ENCODE assay signal across 11 cellular contexts in genomic region chr10:15166325-15166724, GRCh38. TPM values are rescaled to one million over a fixed set of nuclear protein-coding genes. Genes with fewer than 3 reads are reported as not detected.
A peak's percentile ranks its signal among the peaks of the same experiment; 100 is the strongest.
DNase-seq lines count a peak whose midpoint lies in the region; ATAC-seq and TF ChIP-seq lines count a peak whose summit lies in the region.
"Had no signal": no experiment of that assay in that cellular context is flagged by ENCODE, and none has a peak within 500 bp of the region (broad histone marks: within the 10 kb centered on the region; RNA-seq: fewer than 3 reads in every experiment).

No MANE protein-coding gene starts in this region.

- H3K36me3 ChIP-seq in CD4-positive, alpha-beta memory T cell (ENCODE audit: insufficient read depth, low read length), result no peaks in the 10 kb centered on the region
- H3K36me3 ChIP-seq: vagina had no signal

- in situ Hi-C loops in astrocyte of the spinal cord (cut with HindIII; ENCODE audit: low sequenced_read_pairs), result no loop called here

- intact Hi-C loops in CD4-positive, alpha-beta memory T cell (cut with micrococcal nuclease), result loop anchor here (5.0 to 10.0 kb wide), 2 partner anchors 86 to 1382 kb away; no protein-coding TSS in a partner anchor

- no peak for ATAC-seq in naive thymus-derived CD8-positive, alpha-beta T cell
- no peak for ATAC-seq in GM18520 (IDR thresholded peaks at IDR 0.05; ENCODE audit: unreplicated experiment)

- H3K27ac Mint-ChIP-seq in CD4-positive, alpha-beta memory T cell, result peak overlapping the region in 3 of 7 donors; percentile 49 to 86 (median 50)
- H3K27ac Mint-ChIP-seq in naive thymus-derived CD8-positive, alpha-beta T cell, result peak overlapping the region in 6 of 10 donors; percentile 33 to 90 (median 58)

- H3K4me3 Mint-ChIP-seq in CD4-positive, alpha-beta memory T cell, result peak overlapping the region; percentile 93 to 98 (median 96)
- peak overlapping the region; percentile 85 to 99 (median 92) for H3K4me3 Mint-ChIP-seq in naive thymus-derived CD8-positive, alpha-beta T cell

- no peaks in the 10 kb centered on the region for H3K9me3 Mint-ChIP-seq in CD4-positive, alpha-beta memory T cell
- H3K9me3 Mint-ChIP-seq in naive thymus-derived CD8-positive, alpha-beta T cell, result no peaks in the 10 kb centered on the region

- CTCF ChIA-PET in CD4-positive, alpha-beta memory T cell (lab: Charles Lee; ENCODE audit: partially characterized antibody), result interaction anchor here (0.7 to 5.4 kb wide), 10 partner anchors 19 to 329 kb away, joined by 3 to 48 read pairs (median 4); partner anchors contain the start of gene CDNF

- H3K36me3 Mint-ChIP-seq in CD4-positive, alpha-beta memory T cell, result peaks cover 0 to 12% of the 10 kb centered on the region in 2 donors
- peaks cover 0 to 9% (median 3%) of the 10 kb centered on the region in 3 donors for H3K36me3 Mint-ChIP-seq in naive thymus-derived CD8-positive, alpha-beta T cell

- DNase-seq in CD4-positive, alpha-beta memory T cell, result no peak
- no peak for DNase-seq in HFF-Myc (ENCODE audit: extremely low read depth, low read depth)
- peak; percentile 25 for DNase-seq in astrocyte of the spinal cord (ENCODE audit: low read depth, low spot score)
- DNase-seq in naive thymus-derived CD8-positive, alpha-beta T cell, result no peak
- DNase-seq in SKM-1 treated with dmso at 0.1 percent for 144 hours (lab: John Stamatoyannopoulos, UW; ENCODE audit: unreplicated experiment), result no peak
- DNase-seq in HuH-7 (ENCODE audit: low spot score), result no peak
- DNase-seq in NCI-H82 (lab: John Stamatoyannopoulos, UW), result no peak
- DNase-seq: posterior cingulate gyrus, SW 1271 had no signal

- peaks cover 45 to 68% (median 52%) of the 10 kb centered on the region in 4 donors for H3K4me1 Mint-ChIP-seq in CD4-positive, alpha-beta memory T cell
- peaks cover 28 to 79% (median 64%) of the 10 kb centered on the region in 4 donors for H3K4me1 Mint-ChIP-seq in naive thymus-derived CD8-positive, alpha-beta T cell

- H3K27me3 ChIP-seq in CD4-positive, alpha-beta memory T cell (ENCODE audit: insufficient read depth, low read length), result no peaks in the 10 kb centered on the region
- H3K27me3 ChIP-seq: vagina had no signal

- POLR2A ChIA-PET in CD4-positive, alpha-beta memory T cell (lab: Charles Lee; ENCODE audit: partially characterized antibody), result interaction anchor here (1.2 to 5.8 kb wide), 6 partner anchors 15 to 68 kb away, joined by 3 to 93 read pairs (median 5); partner anchors contain the start of gene RPP38
- POLR2A ChIA-PET in naive thymus-derived CD8-positive, alpha-beta T cell (lab: Charles Lee), result interaction anchor here (0.8 to 8.7 kb wide), 5 partner anchors 17 to 42 kb away, joined by 3 to 181 read pairs (median 5); no protein-coding TSS in a partner anchor

- no peak overlapping the region for H3K27ac ChIP-seq in CD4-positive, alpha-beta memory T cell (ENCODE audit: low read depth, low read length)
- H3K27ac ChIP-seq: vagina had no signal

- no peaks in the 10 kb centered on the region for H3K9me3 ChIP-seq in CD4-positive, alpha-beta memory T cell (ENCODE audit: control insufficient read depth in 1 of 2, low read length in 2 of 2)
- H3K9me3 ChIP-seq: vagina had no signal

- H3K4me1 ChIP-seq in CD4-positive, alpha-beta memory T cell (ENCODE audit: insufficient read depth, low read length), result peaks cover 67% of the 10 kb centered on the region

- TF ChIP-seq CTCF in HFF-Myc (IDR thresholded peaks at IDR 0.05; ENCODE audit: low read depth, low read length, missing control alignments), result no peak
- TF ChIP-seq CTCF in astrocyte of the spinal cord (IDR thresholded peaks at IDR 0.05; ENCODE audit: low read depth, low read length), result no peak

- H3K4me3 ChIP-seq in CD4-positive, alpha-beta memory T cell (ENCODE audit: low read length in 2 of 2), result peak overlapping the region in 1 of 2 donors; percentile 53
- peak overlapping the region; percentile 72 for H3K4me3 ChIP-seq in HFF-Myc (replicated peaks; ENCODE audit: low read depth, low read length)
- H3K4me3 ChIP-seq in astrocyte of the spinal cord (ENCODE audit: low read depth, low read length), result peak overlapping the region; percentile 80

- no peaks in the 10 kb centered on the region for H3K27me3 Mint-ChIP-seq in CD4-positive, alpha-beta memory T cell
- no peaks in the 10 kb centered on the region for H3K27me3 Mint-ChIP-seq in naive thymus-derived CD8-positive, alpha-beta T cell

RNA-seq across cellular contexts. Expression of gene NMT2, which starts 2.2 kb away (rescaled TPM):
- total RNA-seq in CD4-positive, alpha-beta memory T cell, result 100 to 1,000 TPM in 1 of 2 experiments, 10 to 100 TPM in 1; 98.6 to 101 TPM
- polyA plus RNA-seq in CD4-positive, alpha-beta memory T cell, result 10 to 100 TPM; 38.7 to 56.1 TPM
- 10 to 100 TPM; 81.3 to 86.4 TPM for total RNA-seq in naive thymus-derived CD8-positive, alpha-beta T cell
- polyA plus RNA-seq in naive thymus-derived CD8-positive, alpha-beta T cell, result 10 to 100 TPM; 31.7 to 40.4 (median 34.9) TPM
